In genomic region chr17:80385046-80385445, GRCh38 we compare ENCODE assay signal across 11 cellular contexts.
"Had no signal": no experiment of that assay in that cellular context is flagged by ENCODE, and none has a peak within 500 bp of the region (broad histone marks: within the 10 kb centered on the region; RNA-seq: fewer than 3 reads in every experiment).

No MANE protein-coding gene starts in this region.

- ATAC-seq: activated CD8-positive, alpha-beta memory T cell treated with anti-CD3 and anti-CD28 coated beads, Interleukin-2, amount 10 ng/mL, durations not matched to agents 7 days and 5 days; body of pancreas; lower lobe of right lung had no signal

- DNase-seq: activated CD4-positive, alpha-beta T cell treated with anti-CD3 and anti-CD28 coated beads for 48 hours; activated CD8-positive, alpha-beta memory T cell treated with anti-CD3 and anti-CD28 coated beads, Interleukin-2, amount 10 ng/mL, durations not matched to agents 7 days and 5 days; activated naive CD4-positive, alpha-beta T cell treated with anti-CD3 and anti-CD28 coated beads for 36 hours; activated T-cell treated with anti-CD3 and anti-CD28 coated beads, Interleukin-2, amount 50 U/mL, for 48 hours; body of pancreas; effector memory CD4-positive, alpha-beta T cell; hypothalamus; lower lobe of right lung; T1000 had no signal

- H3K27me3 Mint-ChIP-seq: activated CD8-positive, alpha-beta memory T cell treated with anti-CD3 and anti-CD28 coated beads, Interleukin-2, amount 10 ng/mL, durations not matched to agents 7 days and 5 days; central memory CD8-positive, alpha-beta T cell had no signal

- H3K4me3 Mint-ChIP-seq: activated CD8-positive, alpha-beta memory T cell treated with anti-CD3 and anti-CD28 coated beads, Interleukin-2, amount 10 ng/mL, durations not matched to agents 7 days and 5 days; activated naive CD4-positive, alpha-beta T cell treated with anti-CD3 and anti-CD28 coated beads for 36 hours; central memory CD8-positive, alpha-beta T cell; nephron had no signal

- H3K9me3 Mint-ChIP-seq: activated naive CD4-positive, alpha-beta T cell treated with anti-CD3 and anti-CD28 coated beads for 36 hours; central memory CD8-positive, alpha-beta T cell; nephron had no signal
